ENCODE assay signal across 13 cellular contexts in genomic region chr4:3312362-3312761, GRCh38.
"Had no signal": no experiment of that assay in that cellular context is flagged by ENCODE, and none has a peak within 500 bp of the region (broad histone marks: within the 10 kb centered on the region; RNA-seq: fewer than 3 reads in every experiment).

No MANE protein-coding gene starts in this region.

- H3K27me3 Mint-ChIP-seq: activated B cell treated with CpG ODN at 0.5 μM for 24 hours; activated CD4-positive, alpha-beta T cell treated with anti-CD3 and anti-CD28 coated beads, Interleukin-2, amount 10 ng/mL, durations not matched to agents 24 days and 14 days had no signal

- H3K27me3 ChIP-seq: colonic mucosa, esophagus squamous epithelium, tibial artery had no signal

- H3K36me3 ChIP-seq: colonic mucosa had no signal

- H3K27ac Mint-ChIP-seq: activated B cell treated with CpG ODN at 0.5 μM for 24 hours; activated CD4-positive, alpha-beta T cell treated with anti-CD3 and anti-CD28 coated beads, Interleukin-2, amount 10 ng/mL, durations not matched to agents 24 days and 14 days; activated CD8-positive, alpha-beta T cell treated with anti-CD3 and anti-CD28 coated beads, Interleukin-2, amount 10 ng/mL, durations not matched to agents 7 days and 5 days; activated naive CD4-positive, alpha-beta T cell treated with anti-CD3 and anti-CD28 coated beads, Interleukin-2, amount 50 U/mL, for 72 hours; stimulated activated effector memory CD8-positive, alpha-beta T cell treated with anti-CD3 and anti-CD28 coated beads, Interleukin-12 subunit alpha, Interleukin-12 subunit beta, amount 100 ng/mL, for 72 hours had no signal

- H3K9me3 Mint-ChIP-seq: activated B cell treated with CpG ODN at 0.5 μM for 24 hours; activated CD4-positive, alpha-beta T cell treated with anti-CD3 and anti-CD28 coated beads, Interleukin-2, amount 10 ng/mL, durations not matched to agents 24 days and 14 days; activated naive CD4-positive, alpha-beta T cell treated with anti-CD3 and anti-CD28 coated beads, Interleukin-2, amount 50 U/mL, for 72 hours; nephron progenitor cell; stimulated activated effector memory CD8-positive, alpha-beta T cell treated with anti-CD3 and anti-CD28 coated beads, Interleukin-12 subunit alpha, Interleukin-12 subunit beta, amount 100 ng/mL, for 72 hours had no signal

- H3K4me1 ChIP-seq: colonic mucosa, tibial artery had no signal

- H3K36me3 Mint-ChIP-seq: stimulated activated effector memory CD8-positive, alpha-beta T cell treated with anti-CD3 and anti-CD28 coated beads, Interleukin-12 subunit alpha, Interleukin-12 subunit beta, amount 100 ng/mL, for 72 hours had no signal

- H3K9me3 ChIP-seq: colonic mucosa, esophagus squamous epithelium, tibial artery had no signal

- H3K4me3 ChIP-seq: colonic mucosa, esophagus squamous epithelium, tibial artery had no signal

- H3K4me1 Mint-ChIP-seq: activated B cell treated with CpG ODN at 0.5 μM for 24 hours; activated CD4-positive, alpha-beta T cell treated with anti-CD3 and anti-CD28 coated beads, Interleukin-2, amount 10 ng/mL, durations not matched to agents 24 days and 14 days; stimulated activated effector memory CD8-positive, alpha-beta T cell treated with anti-CD3 and anti-CD28 coated beads, Interleukin-12 subunit alpha, Interleukin-12 subunit beta, amount 100 ng/mL, for 72 hours had no signal

- H3K4me3 Mint-ChIP-seq: activated B cell treated with CpG ODN at 0.5 μM for 24 hours; activated CD4-positive, alpha-beta T cell treated with anti-CD3 and anti-CD28 coated beads, Interleukin-2, amount 10 ng/mL, durations not matched to agents 24 days and 14 days; activated CD8-positive, alpha-beta T cell treated with anti-CD3 and anti-CD28 coated beads, Interleukin-2, amount 10 ng/mL, durations not matched to agents 7 days and 5 days; nephron progenitor cell; stimulated activated effector memory CD8-positive, alpha-beta T cell treated with anti-CD3 and anti-CD28 coated beads, Interleukin-12 subunit alpha, Interleukin-12 subunit beta, amount 100 ng/mL, for 72 hours had no signal

- H3K27ac ChIP-seq: esophagus squamous epithelium, tibial artery had no signal

- ATAC-seq: activated CD8-positive, alpha-beta T cell treated with anti-CD3 and anti-CD28 coated beads, Interleukin-2, amount 10 ng/mL, durations not matched to agents 7 days and 5 days; activated naive CD4-positive, alpha-beta T cell treated with anti-CD3 and anti-CD28 coated beads, Interleukin-2, amount 50 U/mL, for 72 hours; stimulated activated effector memory CD8-positive, alpha-beta T cell treated with anti-CD3 and anti-CD28 coated beads, Interleukin-12 subunit alpha, Interleukin-12 subunit beta, amount 100 ng/mL, for 72 hours had no signal

- DNase-seq: activated B cell treated with CpG ODN at 0.5 μM for 24 hours; activated CD4-positive, alpha-beta T cell treated with anti-CD3 and anti-CD28 coated beads, Interleukin-2, amount 10 ng/mL, durations not matched to agents 24 days and 14 days; activated CD8-positive, alpha-beta T cell treated with anti-CD3 and anti-CD28 coated beads, Interleukin-2, amount 10 ng/mL, durations not matched to agents 7 days and 5 days; activated T-cell treated with anti-CD3 and anti-CD28 coated beads for 4 hours; esophagus squamous epithelium; kidney glomerular epithelial cell; nephron progenitor cell; stimulated activated CD4-positive, alpha-beta T cell treated with anti-CD3 and anti-CD28 coated beads, Interleukin-12 subunit alpha, Interleukin-12 subunit beta, amount 100 ng/mL, for 4 hours; T-helper 2 cell had no signal
